ENCODE assay signal across 19 cellular contexts in genomic region chr17:76131692-76132573, GRCh38. TPM values are rescaled to one million over a fixed set of nuclear protein-coding genes. Genes with fewer than 3 reads are reported as not detected.
DNase-seq lines count a peak whose midpoint lies in the region; ATAC-seq and TF ChIP-seq lines count a peak whose summit lies in the region.
"Had no signal": no experiment of that assay in that cellular context is flagged by ENCODE, and none has a peak within 500 bp of the region (broad histone marks: within the 10 kb centered on the region; RNA-seq: fewer than 3 reads in every experiment).

No MANE protein-coding gene starts in this region.

- H3K9ac ChIP-seq in SK-N-SH, result no peak overlapping the region

- H3K9me3 ChIP-seq in prostate gland, result no peaks in the 10 kb centered on the region
- no peaks in the 10 kb centered on the region for H3K9me3 ChIP-seq in SK-N-SH
- H3K9me3 ChIP-seq: tibial artery had no signal

- no peaks in the 10 kb centered on the region for H3K79me2 ChIP-seq in SK-N-SH (ENCODE audit: insufficient read depth)

- intact Hi-C loops in prostate gland (cut with DNase I), result no loop called here

- H3K4me1 ChIP-seq in prostate gland (replicated peaks) (no peaks in the 10 kb centered on the region), SK-N-SH (ENCODE audit: control insufficient read depth in 1 of 2, insufficient read depth in 2 of 2, low read depth in 1 of 2, low read length in 1 of 2) (no peaks in the 10 kb centered on the region)

- no peaks in the 10 kb centered on the region for H3K36me3 ChIP-seq in prostate gland
- H3K36me3 ChIP-seq in SK-N-SH (replicated peaks in 1 of 2; ENCODE audit: control insufficient read depth in 1 of 2, insufficient read depth in 2 of 2, low read length in 1 of 2), result no peaks in the 10 kb centered on the region
- H3K36me3 ChIP-seq: tibial artery had no signal

- no peaks in the 10 kb centered on the region for H3F3A ChIP-seq in SK-N-SH (replicated peaks; ENCODE audit: insufficient read depth)

- H3K9me2 ChIP-seq in SK-N-SH, result no peaks in the 10 kb centered on the region

- peak; percentile 59 for TF ChIP-seq POLR2A in prostate gland (IDR thresholded peaks at IDR 0.05)

- CTCF ChIA-PET in SK-N-SH (lab: Yijun Ruan, JAX), result interaction anchor here (0.7 to 18.8 kb wide), 9 partner anchors 8 to 149 kb away, joined by 3 to 332 read pairs (median 4); no protein-coding TSS in a partner anchor

- no peak for TF ChIP-seq EP300 in SK-N-SH (IDR thresholded peaks at IDR 0.05; ENCODE audit: borderline replicate concordance in 1 of 2, low read depth in 1 of 2, low read length in 1 of 2)

- H3K27ac ChIP-seq in prostate gland (peak overlapping the region; percentile 67 to 74), SK-N-SH (ENCODE audit: low read depth in 2 of 2, low read length in 1 of 2) (no peak overlapping the region)
- H3K27ac ChIP-seq: 22Rv1, tibial artery had no signal

- POLR2A ChIA-PET in SK-N-SH (lab: Yijun Ruan, JAX), result no interaction called here

- TF ChIP-seq CTCF in prostate gland (IDR thresholded peaks at IDR 0.05), result no peak
- TF ChIP-seq CTCF in SK-N-SH (IDR thresholded peaks at IDR 0.05), result no peak

- ATAC-seq in esophagus mucosa, result peak; percentile 74

- no peak for TF ChIP-seq RAD21 in SK-N-SH (IDR thresholded peaks at IDR 0.05; ENCODE audit: low read length)

- H3K27me3 ChIP-seq in prostate gland (replicated peaks; ENCODE audit: insufficient read depth) (peaks cover 5% of the 10 kb centered on the region), SK-N-SH (ENCODE audit: insufficient read depth) (no peaks in the 10 kb centered on the region)

- no peaks in the 10 kb centered on the region for H4K20me1 ChIP-seq in SK-N-SH (ENCODE audit: insufficient read depth)

- peak; percentile 69 for DNase-seq in NCI-H2107 treated with DMSO at 0.1 percent for 48 hours (lab: John Stamatoyannopoulos, UW; ENCODE audit: unreplicated experiment)
- DNase-seq in NCI-H2107 (lab: John Stamatoyannopoulos, UW), result no peak
- peak; percentile 98 for DNase-seq in NCI-H510A treated with DMSO at 0.1 percent for 48 hours (lab: John Stamatoyannopoulos, UW)
- DNase-seq in prostate gland (ENCODE audit: low spot score), result peak; percentile 62
- DNase-seq in UCSD-AML1 (lab: John Stamatoyannopoulos, UW; ENCODE audit: unreplicated experiment), result no peak
- no peak for DNase-seq in SK-N-SH
- no peak for DNase-seq in globus pallidus (ENCODE audit: low spot score)
- DNase-seq: activated CD4-positive, alpha-beta T cell treated with anti-CD3 and anti-CD28 coated beads, Interleukin-2, amount 50 U/mL, for 4 hours; activated gamma-delta T cell treated with Interleukin-2 at 50 U/mL for 16 hours; CD8-positive, alpha-beta memory T cell; occipital lobe; OCI-M1; stimulated activated CD4-positive, alpha-beta T cell treated with anti-CD3 and anti-CD28 coated beads, Interleukin-12 subunit alpha, Interleukin-12 subunit beta, amount 100 ng/mL, for 4 hours; tibial artery had no signal

- no peak overlapping the region for H3K4me2 ChIP-seq in SK-N-SH

- no peak overlapping the region for H3K4me3 ChIP-seq in prostate gland
- H3K4me3 ChIP-seq in SK-N-SH (ENCODE audit: low read depth in 2 of 2, low read length in 1 of 2), result no peak overlapping the region
- H3K4me3 ChIP-seq: lung, tibial artery had no signal

- 34% methylated on average over 21 of the region's 21 CpGs for WGBS in prostate gland
- 81% methylated on average over 16 of the region's 21 CpGs for WGBS in SK-N-SH (ENCODE audit: low lambda C conversion rate)

- no peak overlapping the region for H2AFZ ChIP-seq in SK-N-SH (ENCODE audit: low read depth)

TF ChIP-seq in SK-N-SH, 30 proteins besides CTCF, POLR2A, EP300 and RAD21:
- TF ChIP-seq FOSL2 (IDR thresholded peaks at IDR 0.05; ENCODE audit: borderline replicate concordance, low read depth) (no peak), TAF1 (IDR thresholded peaks at IDR 0.05; ENCODE audit: borderline replicate concordance, low read depth, low read length) (no peak), RFX5 (IDR thresholded peaks at IDR 0.05; ENCODE audit: low read length) (no peak), MXI1 (IDR thresholded peaks at IDR 0.05; ENCODE audit: low read depth, low read length) (no peak), MEF2A (IDR thresholded peaks at IDR 0.05; ENCODE audit: borderline replicate concordance, low read depth) (no peak), RXRA (IDR thresholded peaks at IDR 0.05; ENCODE audit: borderline replicate concordance, low read depth) (no peak), IRF3 (IDR thresholded peaks at IDR 0.05; ENCODE audit: low read depth, low read length) (no peak), GABPA (IDR thresholded peaks at IDR 0.05; ENCODE audit: low read depth) (no peak)
- TF ChIP-seq, protein P1, sequence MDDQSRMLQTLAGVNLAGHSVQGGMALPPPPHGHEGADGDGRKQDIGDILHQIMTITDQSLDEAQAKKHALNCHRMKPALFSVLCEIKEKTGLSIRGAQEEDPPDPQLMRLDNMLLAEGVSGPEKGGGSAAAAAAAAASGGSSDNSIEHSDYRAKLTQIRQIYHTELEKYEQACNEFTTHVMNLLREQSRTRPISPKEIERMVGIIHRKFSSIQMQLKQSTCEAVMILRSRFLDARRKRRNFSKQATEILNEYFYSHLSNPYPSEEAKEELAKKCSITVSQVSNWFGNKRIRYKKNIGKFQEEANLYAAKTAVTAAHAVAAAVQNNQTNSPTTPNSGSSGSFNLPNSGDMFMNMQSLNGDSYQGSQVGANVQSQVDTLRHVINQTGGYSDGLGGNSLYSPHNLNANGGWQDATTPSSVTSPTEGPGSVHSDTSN (IDR thresholded peaks at IDR 0.05), result no peak
- TF ChIP-seq, protein P2, sequence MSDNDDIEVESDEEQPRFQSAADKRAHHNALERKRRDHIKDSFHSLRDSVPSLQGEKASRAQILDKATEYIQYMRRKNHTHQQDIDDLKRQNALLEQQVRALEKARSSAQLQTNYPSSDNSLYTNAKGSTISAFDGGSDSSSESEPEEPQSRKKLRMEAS (IDR thresholded peaks at IDR 0.05; ENCODE audit: low read depth), result no peak

RNA-seq across cellular contexts. Expression of gene FOXJ1, which starts 9.1 kb away (rescaled TPM):
- total RNA-seq in esophagus mucosa (not detected), prostate gland (10 to 100 TPM in 1 of 2 donors, under 1 TPM in 1; 0.55 to 11.2 TPM)
- polyA plus RNA-seq in SK-N-SH (2012; rRNA removed), result not detected in 2 replicates
- 0.01 TPM in 2 replicates for polyA plus RNA-seq in SK-N-SH (2012; cell fraction: cytosol; rRNA removed)
- polyA plus RNA-seq in SK-N-SH (2012; cell fraction: nucleus; rRNA removed), result 0.07 and 0.09 TPM in 2 replicates
- polyA plus RNA-seq: IgD-negative memory B cell had no signal

RNA-seq across cellular contexts. Expression of gene EXOC7, which starts 28.3 kb away (rescaled TPM):
- total RNA-seq in esophagus mucosa, result 91.1 TPM
- total RNA-seq in prostate gland, result 100 to 1,000 TPM; 136 to 159 TPM
- 129 and 167 TPM in 2 replicates for polyA plus RNA-seq in SK-N-SH (2012; rRNA removed)
- polyA plus RNA-seq in SK-N-SH (2012; cell fraction: cytosol; rRNA removed), result 58.5 and 83.4 TPM in 2 replicates
- polyA plus RNA-seq in SK-N-SH (2012; cell fraction: nucleus; rRNA removed), result 364 and 387 TPM in 2 replicates

RNA-seq across cellular contexts. Expression of gene ZACN, which starts 53.0 kb away (rescaled TPM):
- not detected for total RNA-seq in esophagus mucosa
- not detected for total RNA-seq in prostate gland
- 0.03 TPM in 1 of 2 replicates, not detected in the other for polyA plus RNA-seq in SK-N-SH (2012; rRNA removed)
- polyA plus RNA-seq in SK-N-SH (2012; cell fraction: cytosol; rRNA removed), result 0.01 TPM in 1 of 2 replicates, not detected in the other
- 0.12 and 0.26 TPM in 2 replicates for polyA plus RNA-seq in SK-N-SH (2012; cell fraction: nucleus; rRNA removed)
- total RNA-seq: epithelial cell of proximal tubule, occipital lobe had no signal

RNA-seq across cellular contexts. Expression of gene GALR2, which starts 57.4 kb away (rescaled TPM):
- total RNA-seq in esophagus mucosa, result 0.44 TPM
- under 1 TPM in 1 of 2 donors, not detected in 1; 0.80 TPM for total RNA-seq in prostate gland
- 0.05 and 0.08 TPM in 2 replicates for polyA plus RNA-seq in SK-N-SH (2012; rRNA removed)
- polyA plus RNA-seq in SK-N-SH (2012; cell fraction: cytosol; rRNA removed), result 0.03 TPM in 2 replicates
- 0.08 and 0.15 TPM in 2 replicates for polyA plus RNA-seq in SK-N-SH (2012; cell fraction: nucleus; rRNA removed)
- total RNA-seq: occipital lobe had no signal
- polyA plus RNA-seq: CD8-positive, alpha-beta memory T cell had no signal

RNA-seq across cellular contexts. Expression of gene SRP68, which starts 59.6 kb away (rescaled TPM):
- total RNA-seq in esophagus mucosa (71.5 TPM), prostate gland (10 to 100 TPM; 33.5 to 51.2 TPM)
- 76.8 and 81.4 TPM in 2 replicates for polyA plus RNA-seq in SK-N-SH (2012; rRNA removed)
- polyA plus RNA-seq in SK-N-SH (2012; cell fraction: cytosol; rRNA removed), result 74.4 and 76.2 TPM in 2 replicates
- polyA plus RNA-seq in SK-N-SH (2012; cell fraction: nucleus; rRNA removed), result 53.5 and 64.0 TPM in 2 replicates

Comparison
In these comparisons a context has a peak if more than half of its experiments do, and no peak if none do; other contexts are left out.
1. DNase-seq: peak in NCI-H2107 treated with DMSO at 0.1 percent for 48 hours (single experiment), NCI-H510A treated with DMSO at 0.1 percent for 48 hours (single experiment) and prostate gland (single experiment); none in NCI-H2107 (single experiment), UCSD-AML1 (single experiment), SK-N-SH (single experiment) and globus pallidus (single experiment).
2. H3K27ac ChIP-seq: peak in prostate gland (2 of 2); none in SK-N-SH (0 of 2).